In the genomic region with DNA sequence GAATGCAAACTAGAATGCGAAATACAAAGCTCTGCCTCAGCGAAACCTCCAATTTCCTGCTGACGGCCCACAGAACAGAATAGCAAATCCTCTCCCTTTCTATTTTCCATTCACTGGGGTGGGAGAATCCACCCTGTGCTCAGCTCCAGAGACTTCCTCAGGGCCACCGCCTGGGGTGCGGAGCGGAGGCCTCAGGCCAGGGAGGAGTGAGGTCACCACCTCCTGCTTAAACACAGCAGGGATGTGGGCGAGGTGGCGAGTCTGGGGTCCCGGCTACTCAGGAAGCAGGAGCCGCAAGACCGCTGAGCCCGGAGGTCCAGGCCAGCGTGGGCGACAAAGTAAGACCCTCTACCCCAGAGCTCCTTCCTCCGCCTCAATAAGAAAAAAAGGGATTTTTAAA, we compare ENCODE assay signal across 7 cellular contexts. TPM values are rescaled to one million over a fixed set of nuclear protein-coding genes. Genes with fewer than 3 reads are reported as not detected.
A peak's percentile ranks its signal among the peaks of the same experiment; 100 is the strongest.
DNase-seq lines count a peak whose midpoint lies in the region; ATAC-seq and TF ChIP-seq lines count a peak whose summit lies in the region.

No MANE protein-coding gene starts in this region.

- no peak overlapping the region for H2BK5ac ChIP-seq in IMR-90 (ENCODE audit: low read depth, low read length, poor library complexity, severe bottlenecking)

- in situ Hi-C loops in IMR-90 (cut with MboI; ENCODE audit: low sequenced_read_pairs), result no loop called here

- H2AK5ac ChIP-seq in IMR-90 (ENCODE audit: low read depth, low read length), result no peak overlapping the region

- no peak overlapping the region for H3K56ac ChIP-seq in IMR-90 (ENCODE audit: extremely low read depth, insufficient read depth, low read length)

- H3K4ac ChIP-seq in IMR-90 (ENCODE audit: low read depth, low read length), result no peak overlapping the region

- H3K14ac ChIP-seq in IMR-90 (replicated peaks; ENCODE audit: low read depth, low read length), result no peak overlapping the region

- peaks cover 3% of the 10 kb centered on the region for H3K9me3 Mint-ChIP-seq in stimulated activated memory B cell treated with anti-CD40 and anti-IgM and Interleukin-4, amounts not matched to agents 10 μg/mL and 1 μg/mL and 100 μg/mL, for 72 hours

- dilution Hi-C loops in IMR-90 (cut with HindIII; ENCODE audit: low sequenced_read_pairs, unreplicated experiment), result no loop called here

- POLR2A ChIA-PET in IMR-90 (lab: Charles Lee; ENCODE audit: unreplicated experiment), result no interaction called here

- no peaks in the 10 kb centered on the region for H3K9me3 ChIP-seq in IMR-90 (ENCODE audit: control insufficient read depth, insufficient read depth, low read length)

- ATAC-seq in IMR-90 (ENCODE audit: low read depth) (no peak), HG02840 (IDR thresholded peaks at IDR 0.05; ENCODE audit: low FRiP score, unreplicated experiment) (no peak)
- ATAC-seq in stimulated activated memory B cell treated with anti-CD40 and anti-IgM and Interleukin-4, amounts not matched to agents 10 μg/mL and 1 μg/mL and 100 μg/mL, for 72 hours, result no peak

- no peak overlapping the region; the same call in 1 of the 2 replicates for H3K4me3 ChIP-seq in IMR-90 (ENCODE audit: insufficient read depth, low read depth, low read length)

- 91% methylated on average over 3 of the region's 15 CpGs; no CpG with 5 or more reads in 1 of the 2 experiments for WGBS in IMR-90 (ENCODE audit: extremely low coverage in 2 of 2, insufficient read length in 1 of 2), 2 experiments

- no peaks in the 10 kb centered on the region for H3K27me3 ChIP-seq in IMR-90 (ENCODE audit: control insufficient read depth, insufficient read depth, low read length)

- no peak for TF ChIP-seq RAD21 in IMR-90 (IDR thresholded peaks at IDR 0.05; ENCODE audit: low read length)

- H3K27ac ChIP-seq in IMR-90 (ENCODE audit: insufficient read depth, low read length) (peak overlapping the region; percentile 73; the same call in 1 of the 2 replicates), angular gyrus (ENCODE audit: low read depth, low read length) (peak overlapping the region; percentile 67)

- no peak for TF ChIP-seq CTCF in IMR-90 (conservative IDR thresholded peaks at IDR 0.05; ENCODE audit: low read depth, low read length)

- no peak overlapping the region for H3K18ac ChIP-seq in IMR-90 (ENCODE audit: low read depth, low read length)

- peak overlapping the region; percentile 21 for H3K4me3 Mint-ChIP-seq in stimulated activated memory B cell treated with anti-CD40 and anti-IgM and Interleukin-4, amounts not matched to agents 10 μg/mL and 1 μg/mL and 100 μg/mL, for 72 hours

- no peak overlapping the region for H4K91ac ChIP-seq in IMR-90 (ENCODE audit: insufficient read depth, low read depth, low read length)

- no peak overlapping the region for H2BK15ac ChIP-seq in IMR-90 (ENCODE audit: low read depth, low read length)

- no peaks in the 10 kb centered on the region for H3K27me3 Mint-ChIP-seq in stimulated activated memory B cell treated with anti-CD40 and anti-IgM and Interleukin-4, amounts not matched to agents 10 μg/mL and 1 μg/mL and 100 μg/mL, for 72 hours

- no peak overlapping the region for H3K9ac ChIP-seq in IMR-90 (ENCODE audit: low read depth, low read length)

- H3K79me1 ChIP-seq in IMR-90 (ENCODE audit: low read depth in 1 of 2, low read length in 2 of 2), result peaks cover 7 to 9% of the 10 kb centered on the region in 2 experiments

- H4K20me1 ChIP-seq in IMR-90 (ENCODE audit: insufficient read depth, low read length), result no peaks in the 10 kb centered on the region

- H3K4me2 ChIP-seq in IMR-90 (ENCODE audit: low read depth, low read length), result peak overlapping the region; percentile 87; the same call in 1 of the 2 replicates

- CTCF ChIA-PET in IMR-90 (lab: Yijun Ruan, JAX), result no interaction called here

- H4K5ac ChIP-seq in IMR-90 (ENCODE audit: low read depth, low read length), result peak overlapping the region; percentile 90

- no peak overlapping the region for H2AK9ac ChIP-seq in IMR-90 (replicated peaks; ENCODE audit: low read depth, low read length, poor library complexity)

- no peak overlapping the region for H2BK120ac ChIP-seq in IMR-90 (ENCODE audit: low read depth, low read length)

- no TSS peak for BruUV-seq in IMR-90 (replicated peaks; lab: Mats Ljungman, UMichigan)

- peaks cover 22% of the 10 kb centered on the region for H3K36me3 Mint-ChIP-seq in stimulated activated memory B cell treated with anti-CD40 and anti-IgM and Interleukin-4, amounts not matched to agents 10 μg/mL and 1 μg/mL and 100 μg/mL, for 72 hours

- H2AFZ ChIP-seq in IMR-90 (replicated peaks; ENCODE audit: low read length, poor library complexity), result peak overlapping the region; percentile 96

- no peak overlapping the region for H2BK20ac ChIP-seq in IMR-90 (ENCODE audit: low read depth, low read length)

- H3K36me3 ChIP-seq in IMR-90 (ENCODE audit: control insufficient read depth, insufficient read depth, low read length), result no peaks in the 10 kb centered on the region; the same call in 1 of the 2 replicates

- 0 out of 2 replicates have a peak, but pooled peaks cover 2% of the 10 kb centered on the region for H3K4me1 ChIP-seq in IMR-90 (ENCODE audit: control insufficient read depth, insufficient read depth, low read length)

- no peak overlapping the region for H3K23ac ChIP-seq in IMR-90 (ENCODE audit: low read depth, low read length)

- DNase-seq in IMR-90 (no peak), iPS-NIHi7 (ENCODE audit: extremely low spot score) (peak; percentile 43), NCI-H82 (lab: John Stamatoyannopoulos, UW) (no peak), SIG-M5 (lab: John Stamatoyannopoulos, UW) (no peak)

- no peak for TF ChIP-seq POLR2A in IMR-90 (IDR thresholded peaks at IDR 0.05; ENCODE audit: low read depth, low read length)

- intact Hi-C loops in IMR-90 (cut with micrococcal nuclease), result no loop called here

- peaks cover 25% of the 10 kb centered on the region for H3K4me1 Mint-ChIP-seq in stimulated activated memory B cell treated with anti-CD40 and anti-IgM and Interleukin-4, amounts not matched to agents 10 μg/mL and 1 μg/mL and 100 μg/mL, for 72 hours

- H3K27ac Mint-ChIP-seq in stimulated activated memory B cell treated with anti-CD40 and anti-IgM and Interleukin-4, amounts not matched to agents 10 μg/mL and 1 μg/mL and 100 μg/mL, for 72 hours, result peak overlapping the region; percentile 93

- peak overlapping the region; percentile 77 to 92 for H4K8ac ChIP-seq in IMR-90 (ENCODE audit: low read depth in 2 of 2, low read length in 2 of 2)

- H3K9me1 ChIP-seq in IMR-90 (ENCODE audit: insufficient read depth, low read length), result no peaks in the 10 kb centered on the region

TF ChIP-seq in IMR-90, 13 proteins besides CTCF, POLR2A, EP300 and RAD21:
- TF ChIP-seq MAFK (IDR thresholded peaks at IDR 0.05; ENCODE audit: low read depth, low read length) (no peak), RFX5 (IDR thresholded peaks at IDR 0.05; ENCODE audit: low read depth, low read length) (no peak), MAZ (IDR thresholded peaks at IDR 0.05; ENCODE audit: borderline replicate concordance, low read depth, low read length) (no peak), MXI1 (IDR thresholded peaks at IDR 0.05; ENCODE audit: borderline replicate concordance, low read depth, low read length) (no peak), SMC3 (IDR thresholded peaks at IDR 0.05; ENCODE audit: low read depth, low read length) (no peak), RCOR1 (IDR thresholded peaks at IDR 0.05; ENCODE audit: insufficient replicate concordance, low read length) (no peak), NFE2L2 (IDR thresholded peaks at IDR 0.05; ENCODE audit: low read depth, low read length) (no peak), BHLHE40 (IDR thresholded peaks at IDR 0.05; ENCODE audit: low read depth, low read length) (no peak), CHD1 (IDR thresholded peaks at IDR 0.05; ENCODE audit: low read depth, low read length) (no peak), CEBPB (IDR thresholded peaks at IDR 0.05; ENCODE audit: low read depth, low read length) (no peak)
- TF ChIP-seq, protein P1, sequence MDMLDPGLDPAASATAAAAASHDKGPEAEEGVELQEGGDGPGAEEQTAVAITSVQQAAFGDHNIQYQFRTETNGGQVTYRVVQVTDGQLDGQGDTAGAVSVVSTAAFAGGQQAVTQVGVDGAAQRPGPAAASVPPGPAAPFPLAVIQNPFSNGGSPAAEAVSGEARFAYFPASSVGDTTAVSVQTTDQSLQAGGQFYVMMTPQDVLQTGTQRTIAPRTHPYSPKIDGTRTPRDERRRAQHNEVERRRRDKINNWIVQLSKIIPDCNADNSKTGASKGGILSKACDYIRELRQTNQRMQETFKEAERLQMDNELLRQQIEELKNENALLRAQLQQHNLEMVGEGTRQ (IDR thresholded peaks at IDR 0.05; ENCODE audit: low read depth, low read length), result no peak

RNA-seq across cellular contexts. Expression of gene ZNF320, which starts 0.7 kb away (rescaled TPM):
- 4.7 and 5.0 TPM in 2 replicates for total RNA-seq in IMR-90 (2012; rRNA removed)
- 1.9 and 3.4 TPM in 2 replicates for polyA plus RNA-seq in IMR-90 (2012; rRNA removed)
- 1.2 and 1.5 TPM in 2 replicates for polyA plus RNA-seq in IMR-90 (2012; cell fraction: cytosol; rRNA removed)
- polyA plus RNA-seq in IMR-90 (2012; cell fraction: nucleus; rRNA removed; ENCODE audit: low replicate concordance), result 4.1 and 10.8 TPM in 2 replicates

RNA-seq across cellular contexts. Expression of gene ZNF888, which starts 25.1 kb away (rescaled TPM):
- total RNA-seq in IMR-90 (2012; rRNA removed), result 6.1 TPM in 2 replicates
- 0.50 and 0.82 TPM in 2 replicates for polyA plus RNA-seq in IMR-90 (2012; rRNA removed)
- 0.10 and 0.15 TPM in 2 replicates for polyA plus RNA-seq in IMR-90 (2012; cell fraction: cytosol; rRNA removed)
- polyA plus RNA-seq in IMR-90 (2012; cell fraction: nucleus; rRNA removed; ENCODE audit: low replicate concordance), result 0.18 and 2.2 TPM in 2 replicates

RNA-seq across cellular contexts. Expression of gene ZNF468, which starts 40.7 kb away (rescaled TPM):
- 19.2 and 20.1 TPM in 2 replicates for total RNA-seq in IMR-90 (2012; rRNA removed)
- polyA plus RNA-seq in IMR-90 (2012; rRNA removed), result 3.7 and 6.2 TPM in 2 replicates
- polyA plus RNA-seq in IMR-90 (2012; cell fraction: cytosol; rRNA removed), result 1.5 and 1.6 TPM in 2 replicates
- polyA plus RNA-seq in IMR-90 (2012; cell fraction: nucleus; rRNA removed; ENCODE audit: low replicate concordance), result 1.9 and 9.5 TPM in 2 replicates
